In genomic region chr2:239318790-239319189, GRCh38 we compare ENCODE assay signal across 7 cellular contexts.
DNase-seq lines count a peak whose midpoint lies in the region; ATAC-seq and TF ChIP-seq lines count a peak whose summit lies in the region.

No MANE protein-coding gene starts in this region.

- H3K4me3 ChIP-seq in MM.1S (ENCODE audit: low read length) = 0 out of 2 replicates have a peak overlapping the region, but pooled peaks have one; percentile 38
- peak overlapping the region; percentile 77 for H3K4me3 ChIP-seq in adipocyte (ENCODE audit: low read length)
- peak overlapping the region in 1 of 2 donors; percentile 7 for H3K4me3 ChIP-seq in left lung
- H3K4me3 ChIP-seq in suprapubic skin = peak overlapping the region; percentile 29

- no peak for TF ChIP-seq EP300 in suprapubic skin (IDR thresholded peaks at IDR 0.05)

- TF ChIP-seq POLR2A in suprapubic skin (IDR thresholded peaks at IDR 0.05) = no peak

- no peaks in the 10 kb centered on the region for H3K9me2 ChIP-seq in MM.1S (replicated peaks; ENCODE audit: insufficient read depth, low read length)

- no peak overlapping the region for H3K27ac ChIP-seq in MM.1S (ENCODE audit: low read length)
- peak overlapping the region in 1 of 2 donors; percentile 50 for H3K27ac ChIP-seq in left lung
- H3K27ac ChIP-seq in suprapubic skin = peak overlapping the region; percentile 34

- peak overlapping the region; percentile 67 for H3K4me2 ChIP-seq in MM.1S (ENCODE audit: low read depth, low read length)

- H3K9me3 ChIP-seq in MM.1S (replicated peaks; ENCODE audit: insufficient read depth, low read length) (no peaks in the 10 kb centered on the region), adipocyte (ENCODE audit: control insufficient read depth, low read length) (peaks cover 4% of the 10 kb centered on the region), left lung (no peaks in the 10 kb centered on the region), suprapubic skin (no peaks in the 10 kb centered on the region)

- H3K27me3 ChIP-seq in MM.1S (replicated peaks; ENCODE audit: insufficient read depth, low read length) = no peaks in the 10 kb centered on the region
- H3K27me3 ChIP-seq in adipocyte (replicated peaks; ENCODE audit: control insufficient read depth, insufficient read depth, low read length) = no peaks in the 10 kb centered on the region
- H3K27me3 ChIP-seq in left lung = no peaks in the 10 kb centered on the region
- no peaks in the 10 kb centered on the region for H3K27me3 ChIP-seq in suprapubic skin

- no peak for TF ChIP-seq CTCF in MM.1S (IDR thresholded peaks at IDR 0.05; ENCODE audit: low read length)
- no peak for TF ChIP-seq CTCF in left lung (IDR thresholded peaks at IDR 0.05)
- no peak for TF ChIP-seq CTCF in suprapubic skin (IDR thresholded peaks at IDR 0.05)

- intact Hi-C loops in left lung (cut with DNase I) = no loop called here

- peaks cover 84% of the 10 kb centered on the region for H3K79me2 ChIP-seq in MM.1S (ENCODE audit: low read length)

- H3K9ac ChIP-seq in MM.1S (ENCODE audit: low read length) (no peak overlapping the region), adipocyte (ENCODE audit: low read length) (peak overlapping the region; percentile 79)

- peak; percentile 13 for ATAC-seq in left lung
- no peak for ATAC-seq in GM19395 (IDR thresholded peaks at IDR 0.05; ENCODE audit: unreplicated experiment)

- H3K4me1 ChIP-seq in MM.1S (ENCODE audit: low read length) (no peaks in the 10 kb centered on the region), adipocyte (ENCODE audit: control insufficient read depth, insufficient read depth, low read length) (peaks cover 40% of the 10 kb centered on the region), left lung (peaks cover 10 to 20% of the 10 kb centered on the region in 2 donors), suprapubic skin (peaks cover 39% of the 10 kb centered on the region)

- H3F3A ChIP-seq in MM.1S (ENCODE audit: insufficient read depth, low read length) = 0 out of 2 replicates have a peak, but pooled peaks cover 2% of the 10 kb centered on the region

- WGBS in suprapubic skin = 53% methylated on average over 5 of the region's 5 CpGs

- H4K20me1 ChIP-seq in MM.1S (ENCODE audit: insufficient read depth, low read length) = no peaks in the 10 kb centered on the region

- H2AFZ ChIP-seq in MM.1S (ENCODE audit: low read length) = no peak overlapping the region

- DNase-seq in MM.1S = no peak
- DNase-seq in adipocyte (ENCODE audit: low read depth) = no peak
- no peak for DNase-seq in left lung
- peak in 1 of 2 donors; percentile 54 for DNase-seq in suprapubic skin (ENCODE audit: low spot score in 2 of 2)
- DNase-seq in DMS79 treated with DMSO at 0.1 percent for 48 hours (lab: John Stamatoyannopoulos, UW) = no peak
- no peak for DNase-seq in stimulated activated CD4-positive, alpha-beta T cell treated with anti-CD3 and anti-CD28 coated beads, Interleukin-2, amount 100 ng/mL, for 48 hours

- H3K36me3 ChIP-seq in MM.1S (replicated peaks; ENCODE audit: insufficient read depth, low read length) (no peaks in the 10 kb centered on the region), adipocyte (ENCODE audit: control insufficient read depth, insufficient read depth, low read length, severe bottlenecking) (no peaks in the 10 kb centered on the region), left lung (no peaks in the 10 kb centered on the region), suprapubic skin (no peaks in the 10 kb centered on the region)
